In genomic region chrX:2965965-2966364, GRCh38 we compare ENCODE assay signal across 16 cellular contexts. TPM values are rescaled to one million over a fixed set of nuclear protein-coding genes. Genes with fewer than 3 reads are reported as not detected.
A peak's percentile ranks its signal among the peaks of the same experiment; 100 is the strongest.
DNase-seq lines count a peak whose midpoint lies in the region; ATAC-seq and TF ChIP-seq lines count a peak whose summit lies in the region.
"Had no signal": no experiment of that assay in that cellular context is flagged by ENCODE, and none has a peak within 500 bp of the region (broad histone marks: within the 10 kb centered on the region; RNA-seq: fewer than 3 reads in every experiment).

No MANE protein-coding gene starts in this region.

- H3K27me3 Mint-ChIP-seq in activated naive CD8-positive, alpha-beta T cell treated with anti-CD3 and anti-CD28 coated beads for 36 hours: no peaks in the 10 kb centered on the region
- H3K27me3 Mint-ChIP-seq: activated naive CD8-positive, alpha-beta T cell treated with anti-CD3 and anti-CD28 coated beads, Interleukin-2, amount 10 ng/mL, durations not matched to agents 7 days and 5 days had no signal

- H3K36me3 Mint-ChIP-seq in activated naive CD8-positive, alpha-beta T cell treated with anti-CD3 and anti-CD28 coated beads for 36 hours: no peaks in the 10 kb centered on the region
- H3K36me3 Mint-ChIP-seq: activated naive CD8-positive, alpha-beta T cell treated with anti-CD3 and anti-CD28 coated beads, Interleukin-2, amount 10 ng/mL, durations not matched to agents 7 days and 5 days had no signal

- TF ChIP-seq POLR2A in breast epithelium (IDR thresholded peaks at IDR 0.05): no peak

- TF ChIP-seq CTCF in breast epithelium (IDR thresholded peaks at IDR 0.05) (no peak), GM10248 (IDR thresholded peaks at IDR 0.05; ENCODE audit: control extremely low read depth, extremely low read depth, low read depth, missing control alignments) (no peak)

- H3K27ac ChIP-seq in breast epithelium: no peak overlapping the region
- H3K27ac ChIP-seq: psoas muscle had no signal

- intact Hi-C loops in breast epithelium (cut with DNase I; ENCODE audit: low total_unique reads): no loop called here

- H3K4me1 ChIP-seq in breast epithelium: no peaks in the 10 kb centered on the region
- H3K4me1 ChIP-seq: psoas muscle had no signal

- no peaks in the 10 kb centered on the region for H3K27me3 ChIP-seq in breast epithelium
- H3K27me3 ChIP-seq: heart right ventricle had no signal

- H3K36me3 ChIP-seq in breast epithelium: no peaks in the 10 kb centered on the region
- H3K36me3 ChIP-seq: heart right ventricle had no signal

- H3K4me3 ChIP-seq in breast epithelium: no peak overlapping the region
- H3K4me3 ChIP-seq: heart right ventricle, psoas muscle had no signal

- CTCF ChIA-PET in GM10248 (lab: Yijun Ruan, JAX): no interaction called here

- no peaks in the 10 kb centered on the region for H3K9me3 ChIP-seq in breast epithelium
- H3K9me3 ChIP-seq: heart right ventricle, psoas muscle had no signal

- peak; percentile 1 for DNase-seq in CD1c-positive myeloid dendritic cell (ENCODE audit: extremely low spot score)
- peak; percentile 1 for DNase-seq in activated naive CD8-positive, alpha-beta T cell treated with anti-CD3 and anti-CD28 coated beads for 36 hours
- DNase-seq in breast epithelium (ENCODE audit: low spot score in 2 of 2): no peak
- no peak for DNase-seq in DMS153 (lab: John Stamatoyannopoulos, UW)
- DNase-seq in GM10248 (ENCODE audit: extremely low spot score): no peak
- DNase-seq: activated CD4-positive, alpha-beta T cell treated with anti-CD3 and anti-CD28 coated beads for 1 hour; activated naive CD8-positive, alpha-beta T cell treated with anti-CD3 and anti-CD28 coated beads, Interleukin-2, amount 10 ng/mL, durations not matched to agents 7 days and 5 days; dermis blood vessel endothelial cell; HCEC 1CT; heart right ventricle; mesenchymal stem cell; psoas muscle; SHP77 treated with DMSO at 0.1 percent for 48 hours had no signal

- H3K9me3 Mint-ChIP-seq in activated naive CD8-positive, alpha-beta T cell treated with anti-CD3 and anti-CD28 coated beads for 36 hours: no peaks in the 10 kb centered on the region
- H3K9me3 Mint-ChIP-seq: activated naive CD8-positive, alpha-beta T cell treated with anti-CD3 and anti-CD28 coated beads, Interleukin-2, amount 10 ng/mL, durations not matched to agents 7 days and 5 days had no signal

- no peak overlapping the region for H3K27ac Mint-ChIP-seq in activated naive CD8-positive, alpha-beta T cell treated with anti-CD3 and anti-CD28 coated beads for 36 hours
- H3K27ac Mint-ChIP-seq: activated naive CD8-positive, alpha-beta T cell treated with anti-CD3 and anti-CD28 coated beads, Interleukin-2, amount 10 ng/mL, durations not matched to agents 7 days and 5 days had no signal

- ATAC-seq in GM19351 (IDR thresholded peaks at IDR 0.05; ENCODE audit: unreplicated experiment) (peak; percentile 72), HG03159 (IDR thresholded peaks at IDR 0.05; ENCODE audit: unreplicated experiment) (peak; percentile 68), HG02571 (IDR thresholded peaks at IDR 0.05; ENCODE audit: unreplicated experiment) (no peak)
- ATAC-seq: heart right ventricle, psoas muscle had no signal

- H3K4me1 Mint-ChIP-seq in activated naive CD8-positive, alpha-beta T cell treated with anti-CD3 and anti-CD28 coated beads for 36 hours: no peaks in the 10 kb centered on the region

- H3K4me3 Mint-ChIP-seq in activated naive CD8-positive, alpha-beta T cell treated with anti-CD3 and anti-CD28 coated beads for 36 hours: no peak overlapping the region
- H3K4me3 Mint-ChIP-seq: activated naive CD8-positive, alpha-beta T cell treated with anti-CD3 and anti-CD28 coated beads, Interleukin-2, amount 10 ng/mL, durations not matched to agents 7 days and 5 days had no signal

- POLR2A ChIA-PET in GM10248 (lab: Yijun Ruan, JAX): no interaction called here

RNA-seq across cellular contexts. Expression of gene ARSD, which starts 36.8 kb away (rescaled TPM):
- total RNA-seq in activated naive CD8-positive, alpha-beta T cell treated with anti-CD3 and anti-CD28 coated beads for 36 hours: 1 to 10 TPM; 1.5 TPM
- 10 to 100 TPM; 28.0 to 83.3 (median 47.2) TPM for total RNA-seq in breast epithelium

RNA-seq across cellular contexts. Expression of gene ARSH, which starts 40.4 kb away (rescaled TPM):
- total RNA-seq in activated naive CD8-positive, alpha-beta T cell treated with anti-CD3 and anti-CD28 coated beads for 36 hours: not detected
- under 1 TPM in 1 of 3 donors, not detected in 2; 0.33 TPM for total RNA-seq in breast epithelium
- total RNA-seq: activated naive CD8-positive, alpha-beta T cell treated with anti-CD3 and anti-CD28 coated beads, Interleukin-2, amount 10 ng/mL, durations not matched to agents 7 days and 5 days; dermis blood vessel endothelial cell; heart right ventricle; psoas muscle had no signal

Comparison
In these comparisons a context has a peak if more than half of its experiments do, and no peak if none do; other contexts are left out.
1. DNase-seq: peak in CD1c-positive myeloid dendritic cell (single experiment) and activated naive CD8-positive, alpha-beta T cell treated with anti-CD3 and anti-CD28 coated beads for 36 hours (single experiment); none in breast epithelium (0 of 2), DMS153 (single experiment) and GM10248 (single experiment).
2. RNA of gene ARSD, which starts 36.8 kb away (total RNA-seq): 28.0 to 83.3 TPM in breast epithelium; 1.5 TPM in activated naive CD8-positive, alpha-beta T cell treated with anti-CD3 and anti-CD28 coated beads for 36 hours; every median in the first group is over 10 times any median in the second.